Comparison of ENCODE assay signal across 9 cellular contexts in the genomic region with DNA sequence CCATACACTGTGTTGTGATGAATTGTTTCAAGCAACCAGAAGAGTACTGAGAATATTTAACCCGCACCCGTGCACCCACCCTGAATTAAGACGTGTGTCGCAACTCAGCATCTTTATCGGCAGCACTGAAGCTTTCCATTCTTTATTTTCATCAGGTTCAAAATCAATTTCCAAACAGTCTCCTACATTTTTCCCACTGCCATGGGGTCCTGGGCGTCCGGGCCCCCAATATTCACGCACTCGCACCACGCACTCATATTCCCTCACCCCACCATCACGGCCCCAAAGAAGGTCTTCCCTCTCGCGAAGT. TPM values are rescaled to one million over a fixed set of nuclear protein-coding genes. Genes with fewer than 3 reads are reported as not detected.
A peak's percentile ranks its signal among the peaks of the same experiment; 100 is the strongest.
DNase-seq lines count a peak whose midpoint lies in the region; ATAC-seq, FAIRE-seq and TF ChIP-seq lines count a peak whose summit lies in the region.
"Had no signal": no experiment of that assay in that cellular context is flagged by ENCODE, and none has a peak within 500 bp of the region (broad histone marks: within the 10 kb centered on the region; RNA-seq: fewer than 3 reads in every experiment).

No MANE protein-coding gene starts in this region.

- peak overlapping the region; percentile 61 to 88 (median 83); a peak in 19 of 22 replicates for H3K27ac ChIP-seq in BLaER1 treated with 17β-estradiol and CSF1 and Interleukin-3, amounts not matched to agents 10 nM and 100 nM
- H3K27ac ChIP-seq in H1 (ENCODE audit: low read depth, low read length) (no peak overlapping the region), neural progenitor cell (no peak overlapping the region)

- peaks cover 15% of the 10 kb centered on the region for H3K4me1 Mint-ChIP-seq in neural progenitor cell

- no peaks in the 10 kb centered on the region for H3K9me3 ChIP-seq in BLaER1 treated with 17β-estradiol and CSF1 and Interleukin-3, amounts not matched to agents 10 nM and 100 nM (replicated peaks in 1 of 11)
- H3K9me3 ChIP-seq in MG63 (no peaks in the 10 kb centered on the region), H1 (ENCODE audit: insufficient read depth in 2 of 2, low read depth in 1 of 2, low read length in 1 of 2) (no peaks in the 10 kb centered on the region), neural progenitor cell (ENCODE audit: low read depth) (no peaks in the 10 kb centered on the region)

- H3K79me1 ChIP-seq in H1 (ENCODE audit: low read depth, low read length): no peaks in the 10 kb centered on the region

- H2BK20ac ChIP-seq in H1 (ENCODE audit: low read length): no peak overlapping the region

- H3K4me3 Mint-ChIP-seq in neural progenitor cell: peak overlapping the region; percentile 95

- no peak overlapping the region for H3K4ac ChIP-seq in H1 (replicated peaks; ENCODE audit: insufficient read length, low read depth, low read length)

- TF ChIP-seq POLR2A in H1 (IDR thresholded peaks at IDR 0.05; ENCODE audit: control extremely low read depth in 1 of 2, low read depth in 2 of 2, low read length in 2 of 2) (no peak), lower leg skin (IDR thresholded peaks at IDR 0.05) (no peak)

- DNase-seq in MG63 (no peak), H1 (ENCODE audit: low read depth in 1 of 2, low spot score in 2 of 2) (no peak), neural progenitor cell (ENCODE audit: low spot score) (no peak), DMS53 (lab: John Stamatoyannopoulos, UW) (no peak), lower leg skin (ENCODE audit: low spot score in 2 of 2) (no peak)
- DNase-seq in activated effector memory CD4-positive, alpha-beta T cell treated with Interleukin-2 at 50 U/mL for 16 hours: no peak

- H4K91ac ChIP-seq in H1 (replicated peaks; ENCODE audit: insufficient read length, low read length): peak overlapping the region; percentile 61

- H3K27ac Mint-ChIP-seq in neural progenitor cell: peak overlapping the region; percentile 86

- TF ChIP-seq EP300 in H1 (IDR thresholded peaks at IDR 0.05; ENCODE audit: borderline replicate concordance in 1 of 2, low read depth in 2 of 2, low read length in 2 of 2): no peak

- H2AFZ ChIP-seq in H1 (ENCODE audit: low read length): peak overlapping the region; percentile 94; the same call in 1 of the 2 replicates
- peak overlapping the region; percentile 87 for H2AFZ ChIP-seq in neural progenitor cell (replicated peaks)

- H3K23ac ChIP-seq in H1 (ENCODE audit: insufficient read length): no peak overlapping the region

- H2BK15ac ChIP-seq in H1 (ENCODE audit: low read length): peak overlapping the region; percentile 31; the same call in 1 of the 2 replicates

- H3K27me3 ChIP-seq in BLaER1 treated with 17β-estradiol and CSF1 and Interleukin-3, amounts not matched to agents 10 nM and 100 nM: no peaks in the 10 kb centered on the region
- H3K27me3 ChIP-seq in MG63: no peaks in the 10 kb centered on the region
- H3K27me3 ChIP-seq in H1 (replicated peaks in 1 of 4; ENCODE audit: control insufficient read depth in 3 of 4, extremely low read depth in 1 of 4, insufficient read depth in 3 of 4, low read length in 3 of 4): peaks cover 0 to 8% (median 7%) of the 10 kb centered on the region in 4 experiments; a peak in 5 of 7 replicates
- H3K27me3 ChIP-seq in neural progenitor cell: peaks cover 9% of the 10 kb centered on the region

- peaks cover 9% of the 10 kb centered on the region; the same call in 1 of the 2 replicates for H3K23me2 ChIP-seq in H1 (ENCODE audit: low read depth, low read length)

- peaks cover 20% of the 10 kb centered on the region for H3K27me3 Mint-ChIP-seq in neural progenitor cell (ENCODE audit: insufficient read depth, low read depth)

- peak overlapping the region; percentile 80 to 89 (median 86) for H3K9ac ChIP-seq in BLaER1 treated with 17β-estradiol and CSF1 and Interleukin-3, amounts not matched to agents 10 nM and 100 nM
- H3K9ac ChIP-seq in H1 (replicated peaks in 1 of 4; ENCODE audit: extremely low read depth in 1 of 4, low read depth in 3 of 4, low read length in 3 of 4): 0 out of 7 replicates have a peak overlapping the region, but pooled peaks of 2 of the 4 experiments have one; percentile 0 to 14
- no peak overlapping the region for H3K9ac ChIP-seq in neural progenitor cell

- H3K4me1 ChIP-seq in BLaER1 treated with 17β-estradiol and CSF1 and Interleukin-3, amounts not matched to agents 10 nM and 100 nM: peaks cover 81 to 95% (median 83%) of the 10 kb centered on the region in 10 experiments
- peaks cover 0 to 6% (median 6%) of the 10 kb centered on the region in 4 experiments; a peak in 6 of 7 replicates for H3K4me1 ChIP-seq in H1 (replicated peaks in 1 of 4; ENCODE audit: control insufficient read depth in 3 of 4, insufficient read depth in 4 of 4, low read length in 3 of 4)
- peaks cover 11% of the 10 kb centered on the region for H3K4me1 ChIP-seq in neural progenitor cell

- no peaks in the 10 kb centered on the region for H3K9me3 Mint-ChIP-seq in neural progenitor cell

- H3K36me3 ChIP-seq in BLaER1 treated with 17β-estradiol and CSF1 and Interleukin-3, amounts not matched to agents 10 nM and 100 nM: peaks cover 18 to 28% (median 26%) of the 10 kb centered on the region in 11 experiments
- H3K36me3 ChIP-seq in MG63 (no peaks in the 10 kb centered on the region), H1 (ENCODE audit: control insufficient read depth in 2 of 4, insufficient read depth in 4 of 4, low read length in 3 of 4) (no peaks in the 10 kb centered on the region), neural progenitor cell (no peaks in the 10 kb centered on the region)

- TF ChIP-seq CTCF in H1 (IDR thresholded peaks at IDR 0.05; ENCODE audit: control extremely low read depth in 1 of 3, insufficient read depth in 1 of 3, low read depth in 1 of 3, low read length in 3 of 3) (no peak), neural progenitor cell (IDR thresholded peaks at IDR 0.05) (no peak), lower leg skin (IDR thresholded peaks at IDR 0.05) (no peak)

- no peak overlapping the region for H2BK120ac ChIP-seq in H1 (replicated peaks; ENCODE audit: low read depth, low read length)

- H3F3A ChIP-seq in neural progenitor cell (ENCODE audit: low read depth): no peaks in the 10 kb centered on the region

- no peak overlapping the region for H3K56ac ChIP-seq in H1 (replicated peaks; ENCODE audit: insufficient read length, low read depth, low read length)

- 54% methylated on average over 12 of the region's 13 CpGs; no CpG with 5 or more reads in 1 of the 2 experiments for WGBS in H1 (ENCODE audit: extremely low coverage in 1 of 2, insufficient coverage in 1 of 2, insufficient read length in 1 of 2, insufficient replicate concordance in 2 of 2, low coverage in 1 of 2, low lambda C conversion rate in 2 of 2, missing lambda C conversion rate in 1 of 2), 2 experiments
- 30 to 35% methylated on average over 13 of the region's 13 CpGs for WGBS in lower leg skin, 2 donors

- H3K79me2 ChIP-seq in H1 (ENCODE audit: control insufficient read depth in 1 of 2, insufficient read depth in 2 of 2, low read length in 2 of 2) (no peaks in the 10 kb centered on the region), neural progenitor cell (ENCODE audit: low read depth) (no peaks in the 10 kb centered on the region)

- no peak overlapping the region for H3K14ac ChIP-seq in H1 (ENCODE audit: insufficient read length)

- peak overlapping the region; percentile 93 for H3K18ac ChIP-seq in H1 (ENCODE audit: extremely low read depth, low read length)

- POLR2A ChIA-PET in H1 (lab: Charles Lee; ENCODE audit: partially characterized antibody): interaction anchor here (0.7 to 12.2 kb wide), 15 partner anchors 9 to 138 kb away, joined by 3 to 110 read pairs (median 4); partner anchors contain the start of genes ATP6V1G2, C6orf47 and DDX39B

- CTCF ChIA-PET in H1 (lab: Charles Lee; ENCODE audit: partially characterized antibody): interaction anchor here (0.6 to 19.2 kb wide), 15 partner anchors 11 to 279 kb away, joined by 3 to 640 read pairs (median 6); partner anchors contain the start of genes ATP6V1G2, DDX39B, LST1 and LTB

- no peaks in the 10 kb centered on the region for H3K36me3 Mint-ChIP-seq in neural progenitor cell

- peaks cover 0 to 31% (median 17%) of the 10 kb centered on the region in 11 experiments; a peak in 15 of 22 replicates for H4K20me1 ChIP-seq in BLaER1 treated with 17β-estradiol and CSF1 and Interleukin-3, amounts not matched to agents 10 nM and 100 nM
- H4K20me1 ChIP-seq in H1 (replicated peaks in 1 of 2; ENCODE audit: control insufficient read depth in 1 of 2, insufficient read depth in 2 of 2, low read length in 2 of 2) (no peaks in the 10 kb centered on the region), neural progenitor cell (ENCODE audit: low read depth) (no peaks in the 10 kb centered on the region)

- no peak overlapping the region for H2AK5ac ChIP-seq in H1 (ENCODE audit: low read depth, low read length)

- peak overlapping the region; percentile 69 to 81 (median 76); a peak in 18 of 20 replicates for H3K4me3 ChIP-seq in BLaER1 treated with 17β-estradiol and CSF1 and Interleukin-3, amounts not matched to agents 10 nM and 100 nM
- H3K4me3 ChIP-seq in MG63: peak overlapping the region; percentile 71
- H3K4me3 ChIP-seq in H1 (ENCODE audit: extremely low read depth in 1 of 4, insufficient read depth in 2 of 4, low read depth in 3 of 4, low read length in 4 of 4): peak overlapping the region; percentile 54 to 89 (median 80)
- peak overlapping the region; percentile 69 for H3K4me3 ChIP-seq in neural progenitor cell
- H3K4me3 ChIP-seq in lower leg skin (ENCODE audit: low read depth, poor library complexity, severe bottlenecking): no peak overlapping the region

- H4K5ac ChIP-seq in H1 (ENCODE audit: insufficient read length, low read depth, low read length): no peak overlapping the region

- TF ChIP-seq RAD21 in H1 (IDR thresholded peaks at IDR 0.05 in 1 of 2, conservative IDR thresholded peaks at IDR 0.05 in 1 of 2; ENCODE audit: low read depth in 2 of 2, low read length in 2 of 2): no peak

- ATAC-seq in GM19467 (IDR thresholded peaks at IDR 0.05; ENCODE audit: unreplicated experiment): no peak

- FAIRE-seq in H1 (lab: Jason Lieb, UNC): no peak
- FAIRE-seq: frontal cortex had no signal

- H2BK12ac ChIP-seq in H1 (ENCODE audit: low read depth, low read length): peak overlapping the region; percentile 60; the same call in 1 of the 2 replicates

- peak overlapping the region; percentile 90 to 100 (median 96) for H3K4me2 ChIP-seq in BLaER1 treated with 17β-estradiol and CSF1 and Interleukin-3, amounts not matched to agents 10 nM and 100 nM
- H3K4me2 ChIP-seq in H1 (ENCODE audit: insufficient read depth in 1 of 2, low read depth in 2 of 2, low read length in 2 of 2) (peak overlapping the region; percentile 62 to 84), neural progenitor cell (peak overlapping the region; percentile 94)

- H4K8ac ChIP-seq in H1 (ENCODE audit: extremely low read depth, insufficient read depth, low read length): peak overlapping the region; percentile 58; the same call in 1 of the 2 replicates

- intact Hi-C loops in lower leg skin (cut with DNase I; ENCODE audit: low total_unique reads): no loop called here

- peak overlapping the region; percentile 75; the same call in 1 of the 2 replicates for H2BK5ac ChIP-seq in H1 (ENCODE audit: low read depth, low read length)

RNA-seq across cellular contexts. Expression of gene LTB, which starts 1.8 kb away (rescaled TPM):
- not detected in 2 replicates for total RNA-seq in MG63 (2014; rRNA removed; shearing (Covaris generic); ENCODE audit: low replicate concordance)
- 0.43 TPM in 1 of 2 replicates, not detected in the other for total RNA-seq in H1 (2021; fragmentation: NEBNext Ultra II Directional; extraction: Animal tissue kit (Norgen Biotek cat#: 25700))
- 0.47 and 0.77 TPM in 2 replicates for polyA plus RNA-seq in H1 (2011; rRNA removed)
- 0.39 TPM for polyA plus RNA-seq in H1 (2011; cell fraction: cytosol; rRNA removed)
- 0.19 TPM for polyA plus RNA-seq in H1 (2011; cell fraction: nucleus; rRNA removed)
- polyA plus RNA-seq in H1 (2012, experiment 1 of 2): 0.17 to 0.89 TPM (median 0.46 TPM) in 3 of 4 replicates, not detected in the other
- polyA plus RNA-seq in H1 (2012, experiment 2 of 2): not detected
- 0.28 TPM for polyA plus RNA-seq in H1 (2013, experiment 1 of 2)
- polyA plus RNA-seq in H1 (2013, experiment 2 of 2): 0.20 TPM
- polyA minus RNA-seq in H1 (2011; rRNA and poly(A)+ RNA removed): not detected in 2 replicates
- not detected for polyA minus RNA-seq in H1 (2011; cell fraction: cytosol; rRNA and poly(A)+ RNA removed)
- polyA minus RNA-seq in H1 (2011; cell fraction: nucleus; rRNA and poly(A)+ RNA removed): not detected
- total RNA-seq in neural progenitor cell (ENCODE audit: low replicate concordance) (0.15 TPM in 1 of 2 replicates, not detected in the other), lower leg skin (1 to 10 TPM in 1 of 4 donors, not detected in 3; 1.1 TPM)
- total RNA-seq: frontal cortex had no signal

RNA-seq across cellular contexts. Expression of gene TNF, which starts 5.0 kb away (rescaled TPM):
- total RNA-seq in MG63 (2014; rRNA removed; shearing (Covaris generic); ENCODE audit: low replicate concordance): not detected in 2 replicates
- not detected in 2 replicates for total RNA-seq in H1 (2021; fragmentation: NEBNext Ultra II Directional; extraction: Animal tissue kit (Norgen Biotek cat#: 25700))
- polyA plus RNA-seq in H1 (2011; rRNA removed): not detected in 2 replicates
- not detected for polyA plus RNA-seq in H1 (2011; cell fraction: cytosol; rRNA removed)
- not detected for polyA plus RNA-seq in H1 (2011; cell fraction: nucleus; rRNA removed)
- polyA plus RNA-seq in H1 (2012, experiment 1 of 2): not detected in 4 replicates
- polyA plus RNA-seq in H1 (2012, experiment 2 of 2): not detected
- polyA plus RNA-seq in H1 (2013, experiment 1 of 2): 0.02 TPM
- polyA plus RNA-seq in H1 (2013, experiment 2 of 2): not detected
- not detected in 2 replicates for polyA minus RNA-seq in H1 (2011; rRNA and poly(A)+ RNA removed)
- not detected for polyA minus RNA-seq in H1 (2011; cell fraction: cytosol; rRNA and poly(A)+ RNA removed)
- not detected for polyA minus RNA-seq in H1 (2011; cell fraction: nucleus; rRNA and poly(A)+ RNA removed)
- total RNA-seq in neural progenitor cell (ENCODE audit: low replicate concordance) (0.19 TPM in 1 of 2 replicates, not detected in the other), lower leg skin (1 to 10 TPM in 1 of 4 donors, under 1 TPM in 3; 0.38 to 1.4 (median 0.59) TPM)
- total RNA-seq: frontal cortex had no signal

RNA-seq across cellular contexts. Expression of gene LST1, which starts 5.7 kb away (rescaled TPM):
- not detected in 2 replicates for total RNA-seq in MG63 (2014; rRNA removed; shearing (Covaris generic); ENCODE audit: low replicate concordance)
- total RNA-seq in H1 (2021; fragmentation: NEBNext Ultra II Directional; extraction: Animal tissue kit (Norgen Biotek cat#: 25700)): not detected in 2 replicates
- polyA plus RNA-seq in H1 (2011; rRNA removed): 0.25 TPM in 1 of 2 replicates, not detected in the other
- polyA plus RNA-seq in H1 (2011; cell fraction: cytosol; rRNA removed): 0.40 TPM
- polyA plus RNA-seq in H1 (2011; cell fraction: nucleus; rRNA removed): 0.24 TPM
- 0.20 to 0.48 TPM (median 0.37 TPM) in 3 of 4 replicates, not detected in the other for polyA plus RNA-seq in H1 (2012, experiment 1 of 2)
- polyA plus RNA-seq in H1 (2012, experiment 2 of 2): not detected
- 0.26 TPM for polyA plus RNA-seq in H1 (2013, experiment 1 of 2)
- polyA plus RNA-seq in H1 (2013, experiment 2 of 2): 0.20 TPM
- 0.83 TPM in 1 of 2 replicates, not detected in the other for polyA minus RNA-seq in H1 (2011; rRNA and poly(A)+ RNA removed)
- polyA minus RNA-seq in H1 (2011; cell fraction: cytosol; rRNA and poly(A)+ RNA removed): not detected
- not detected for polyA minus RNA-seq in H1 (2011; cell fraction: nucleus; rRNA and poly(A)+ RNA removed)
- total RNA-seq in neural progenitor cell (ENCODE audit: low replicate concordance) (not detected in 2 replicates), lower leg skin (1 to 10 TPM; 1.6 to 7.0 (median 4.4) TPM)

RNA-seq across cellular contexts. Expression of gene LTA, which starts 8.3 kb away (rescaled TPM):
- not detected in 2 replicates for total RNA-seq in MG63 (2014; rRNA removed; shearing (Covaris generic); ENCODE audit: low replicate concordance)
- total RNA-seq in H1 (2021; fragmentation: NEBNext Ultra II Directional; extraction: Animal tissue kit (Norgen Biotek cat#: 25700)): not detected in 2 replicates
- not detected in 2 replicates for polyA plus RNA-seq in H1 (2011; rRNA removed)
- polyA plus RNA-seq in H1 (2011; cell fraction: cytosol; rRNA removed): 0.05 TPM
- polyA plus RNA-seq in H1 (2011; cell fraction: nucleus; rRNA removed): 0.21 TPM
- polyA plus RNA-seq in H1 (2012, experiment 1 of 2): not detected in 4 replicates
- polyA plus RNA-seq in H1 (2012, experiment 2 of 2): not detected
- 0.08 TPM for polyA plus RNA-seq in H1 (2013, experiment 1 of 2)
- not detected for polyA plus RNA-seq in H1 (2013, experiment 2 of 2)
- polyA minus RNA-seq in H1 (2011; rRNA and poly(A)+ RNA removed): not detected in 2 replicates
- not detected for polyA minus RNA-seq in H1 (2011; cell fraction: cytosol; rRNA and poly(A)+ RNA removed)
- not detected for polyA minus RNA-seq in H1 (2011; cell fraction: nucleus; rRNA and poly(A)+ RNA removed)
- total RNA-seq in neural progenitor cell (ENCODE audit: low replicate concordance) (not detected in 2 replicates), lower leg skin (not detected)
- total RNA-seq: frontal cortex had no signal

RNA-seq across cellular contexts. Expression of gene NCR3, which starts 12.4 kb away (rescaled TPM):
- total RNA-seq in MG63 (2014; rRNA removed; shearing (Covaris generic); ENCODE audit: low replicate concordance): not detected in 2 replicates
- total RNA-seq in H1 (2021; fragmentation: NEBNext Ultra II Directional; extraction: Animal tissue kit (Norgen Biotek cat#: 25700)): not detected in 2 replicates
- 0.67 and 0.72 TPM in 2 replicates for polyA plus RNA-seq in H1 (2011; rRNA removed)
- polyA plus RNA-seq in H1 (2011; cell fraction: cytosol; rRNA removed): 0.61 TPM
- polyA plus RNA-seq in H1 (2011; cell fraction: nucleus; rRNA removed): 1.2 TPM
- 0.38 TPM in 1 of 4 replicates, not detected in the others for polyA plus RNA-seq in H1 (2012, experiment 1 of 2)
- not detected for polyA plus RNA-seq in H1 (2012, experiment 2 of 2)
- 0.14 TPM for polyA plus RNA-seq in H1 (2013, experiment 1 of 2)
- polyA plus RNA-seq in H1 (2013, experiment 2 of 2): 0.07 TPM
- 0.82 TPM in 1 of 2 replicates, not detected in the other for polyA minus RNA-seq in H1 (2011; rRNA and poly(A)+ RNA removed)
- not detected for polyA minus RNA-seq in H1 (2011; cell fraction: cytosol; rRNA and poly(A)+ RNA removed)
- polyA minus RNA-seq in H1 (2011; cell fraction: nucleus; rRNA and poly(A)+ RNA removed): not detected
- total RNA-seq in neural progenitor cell (ENCODE audit: low replicate concordance) (not detected in 2 replicates), lower leg skin (not detected)
- total RNA-seq: frontal cortex had no signal

Comparison
In these comparisons a context has a peak if more than half of its experiments do, and no peak if none do; other contexts are left out.
1. H3K27ac ChIP-seq: peak in BLaER1 treated with 17β-estradiol and CSF1 and Interleukin-3, amounts not matched to agents 10 nM and 100 nM (11 of 11); none in H1 (single experiment) and neural progenitor cell (single experiment).
2. Peak in every context shown above with its lines, with median percentiles within 50 percentile points of each other: H3K4me2 ChIP-seq.